In genomic region chr17:40538019-40538935, GRCh38 we compare ENCODE assay signal across 8 cellular contexts. TPM values are rescaled to one million over a fixed set of nuclear protein-coding genes. Genes with fewer than 3 reads are reported as not detected.
DNase-seq lines count a peak whose midpoint lies in the region; ATAC-seq and TF ChIP-seq lines count a peak whose summit lies in the region.

No MANE protein-coding gene starts in this region.

- H3K27ac Mint-ChIP-seq in activated naive CD8-positive, alpha-beta T cell treated with anti-CD3 and anti-CD28 coated beads for 36 hours, result peak overlapping the region; percentile 3
- no peak overlapping the region for H3K27ac Mint-ChIP-seq in Caco-2 (ENCODE audit: unreplicated experiment)

- H3K4me3 Mint-ChIP-seq in activated naive CD8-positive, alpha-beta T cell treated with anti-CD3 and anti-CD28 coated beads for 36 hours, result no peak overlapping the region
- no peak overlapping the region for H3K4me3 Mint-ChIP-seq in Caco-2 (ENCODE audit: unreplicated experiment)

- in situ Hi-C loops in GM23248 (cut with MboI), result loop anchor here (10.0 kb wide), 1 partner anchor 173 kb away; the partner anchor contains the start of gene GJD3

- CTCF ChIA-PET in Caco-2 (lab: Charles Lee), result interaction anchor here (0.6 to 6.7 kb wide), 6 partner anchors 21 to 638 kb away, joined by 3 to 99 read pairs (median 4); no protein-coding TSS in a partner anchor

- H2AFZ ChIP-seq in GM23248, result peak overlapping the region; percentile 54

- peak overlapping the region; percentile 57; the same call in 1 of the 2 replicates for H3K9ac ChIP-seq in GM23248

- no peak for TF ChIP-seq CTCF in Caco-2 (IDR thresholded peaks at IDR 0.05; ENCODE audit: insufficient read depth in 1 of 2, low read depth in 1 of 2, low read length in 1 of 2, severe bottlenecking in 1 of 2, unreplicated experiment in 1 of 2)

- H3K36me3 Mint-ChIP-seq in activated naive CD8-positive, alpha-beta T cell treated with anti-CD3 and anti-CD28 coated beads for 36 hours, result peaks cover 9% of the 10 kb centered on the region
- H3K36me3 Mint-ChIP-seq in Caco-2 (ENCODE audit: insufficient read depth, unreplicated experiment), result peaks cover 4% of the 10 kb centered on the region

- H3K9me3 ChIP-seq in GM23248 (ENCODE audit: low read depth), result no peaks in the 10 kb centered on the region
- no peaks in the 10 kb centered on the region for H3K9me3 ChIP-seq in right cardiac atrium (ENCODE audit: control insufficient read depth, low read length)
- H3K9me3 ChIP-seq in Caco-2, result no peaks in the 10 kb centered on the region

- H3K36me3 ChIP-seq in GM23248 (ENCODE audit: low read depth), result no peaks in the 10 kb centered on the region
- H3K36me3 ChIP-seq in Caco-2 (ENCODE audit: control insufficient read depth, insufficient read depth, low read length), result no peaks in the 10 kb centered on the region

- DNase-seq in GM23248 (peak; percentile 67), right cardiac atrium (peak; percentile 69 to 90 (median 84)), dedifferentiated amniotic fluid mesenchymal stem cell (ENCODE audit: extremely low spot score) (no peak), SIG-M5 treated with dmso at 0.1 percent for 504 hours (lab: John Stamatoyannopoulos, UW; ENCODE audit: unreplicated experiment) (no peak), Caco-2 (no peak)
- DNase-seq in activated naive CD8-positive, alpha-beta T cell treated with anti-CD3 and anti-CD28 coated beads for 36 hours, result no peak

- H4K20me1 ChIP-seq in GM23248 (ENCODE audit: insufficient read depth), result no peaks in the 10 kb centered on the region

- H3K27me3 ChIP-seq in GM23248 (replicated peaks; ENCODE audit: insufficient read depth) (no peaks in the 10 kb centered on the region), right cardiac atrium (ENCODE audit: control insufficient read depth, insufficient read depth) (no peaks in the 10 kb centered on the region), Caco-2 (replicated peaks; ENCODE audit: control insufficient read depth, insufficient read depth, low read length) (no peaks in the 10 kb centered on the region)

- no peaks in the 10 kb centered on the region for H3K9me2 ChIP-seq in GM23248 (ENCODE audit: insufficient read depth)

- peaks cover 87% of the 10 kb centered on the region for H3K4me1 Mint-ChIP-seq in activated naive CD8-positive, alpha-beta T cell treated with anti-CD3 and anti-CD28 coated beads for 36 hours
- no peaks in the 10 kb centered on the region for H3K4me1 Mint-ChIP-seq in Caco-2 (ENCODE audit: low read depth, unreplicated experiment)

- WGBS in GM23248 (ENCODE audit: low coverage in 1 of 2, low lambda C conversion rate in 2 of 2, missing lambda C conversion rate in 2 of 2), 2 experiments, result 58 to 60% methylated on average over 15 of the region's 15 CpGs
- WGBS in right cardiac atrium, result 54% methylated on average over 15 of the region's 15 CpGs

- H3K4me2 ChIP-seq in GM23248 (ENCODE audit: unreplicated experiment), result peak overlapping the region; percentile 28

- ATAC-seq in right cardiac atrium (peak in 1 of 2 donors; percentile 47), HG03565 (IDR thresholded peaks at IDR 0.05; ENCODE audit: unreplicated experiment) (no peak)

- H3K27ac ChIP-seq in GM23248, result peak overlapping the region; percentile 51
- peak overlapping the region; percentile 65 for H3K27ac ChIP-seq in right cardiac atrium (ENCODE audit: low read length)
- peak overlapping the region in 20 of 21 experiments; percentile 13 to 97 (median 86) for H3K27ac ChIP-seq in skin epidermis

- H3K4me3 ChIP-seq in GM23248 (no peak overlapping the region), right cardiac atrium (ENCODE audit: low read length) (no peak overlapping the region), skin epidermis (no peak overlapping the region), Caco-2 (ENCODE audit: low read depth, low read length) (no peak overlapping the region)

- no peaks in the 10 kb centered on the region for H3K27me3 Mint-ChIP-seq in activated naive CD8-positive, alpha-beta T cell treated with anti-CD3 and anti-CD28 coated beads for 36 hours
- no peaks in the 10 kb centered on the region for H3K27me3 Mint-ChIP-seq in Caco-2 (ENCODE audit: insufficient read depth, unreplicated experiment)

- no TSS peak for BruUV-seq in Caco-2 (replicated peaks; lab: Mats Ljungman, UMichigan)

- POLR2A ChIA-PET in Caco-2 (lab: Charles Lee), result interaction anchor here (0.5 to 0.7 kb wide), 2 partner anchors 77 to 200 kb away, joined by 4 to 18 read pairs; no protein-coding TSS in a partner anchor

- H3F3A ChIP-seq in GM23248 (ENCODE audit: insufficient read depth), result peaks cover 31% of the 10 kb centered on the region

- no peaks in the 10 kb centered on the region for H3K79me2 ChIP-seq in GM23248 (ENCODE audit: insufficient read depth)

- intact Hi-C loops in right cardiac atrium (cut with DNase I), result loop anchor here (2.0 to 10.0 kb wide), 8 partner anchors 15 to 233 kb away; partner anchors contain the start of genes RARA (in 2 of the 4), GJD3 (in 1 of the 4) and IGFBP4 (in 1 of the 4)
- intact Hi-C loops in Caco-2 (cut with micrococcal nuclease; ENCODE audit: unreplicated experiment), result no loop called here

- H3K9me3 Mint-ChIP-seq in activated naive CD8-positive, alpha-beta T cell treated with anti-CD3 and anti-CD28 coated beads for 36 hours, result no peaks in the 10 kb centered on the region
- no peaks in the 10 kb centered on the region for H3K9me3 Mint-ChIP-seq in Caco-2 (ENCODE audit: unreplicated experiment)

- H3K4me1 ChIP-seq in GM23248 (ENCODE audit: insufficient read depth) (peaks cover 59% of the 10 kb centered on the region), right cardiac atrium (ENCODE audit: control insufficient read depth, insufficient read depth, low read length) (peaks cover 45% of the 10 kb centered on the region), Caco-2 (0 out of 2 replicates have a peak, but pooled peaks cover 3% of the 10 kb centered on the region)

RNA-seq across cellular contexts. Expression of gene CCR7, which starts 27.0 kb away (rescaled TPM):
- total RNA-seq in GM23248 (2014; rRNA removed; shearing (Covaris generic)), result not detected in 2 replicates
- polyA plus RNA-seq in GM23248 (2016; fragmentation: Nextera tagmentation; extraction: Ambion mirVana), result 0.68 and 1.2 TPM in 2 replicates
- 100 to 1,000 TPM; 260 to 274 TPM for total RNA-seq in activated naive CD8-positive, alpha-beta T cell treated with anti-CD3 and anti-CD28 coated beads for 36 hours
- under 1 TPM in 2 of 4 donors, not detected in 2; 0.19 to 0.20 TPM for total RNA-seq in right cardiac atrium
- 0.11 TPM for polyA plus RNA-seq in right cardiac atrium
- total RNA-seq in Caco-2 (2022), result not detected in 2 replicates

RNA-seq across cellular contexts. Expression of gene TNS4, which starts 36.9 kb away (rescaled TPM):
- total RNA-seq in GM23248 (2014; rRNA removed; shearing (Covaris generic)), result not detected in 2 replicates
- polyA plus RNA-seq in GM23248 (2016; fragmentation: Nextera tagmentation; extraction: Ambion mirVana) (0.20 and 0.44 TPM in 2 replicates), right cardiac atrium (not detected)
- 1 to 10 TPM; 7.3 to 7.6 TPM for total RNA-seq in activated naive CD8-positive, alpha-beta T cell treated with anti-CD3 and anti-CD28 coated beads for 36 hours
- total RNA-seq in right cardiac atrium (under 1 TPM in 1 of 4 donors, not detected in 3; 0.14 TPM), Caco-2 (2022) (0.65 TPM in 1 of 2 replicates, not detected in the other)

Comparison
In these comparisons a context has a peak if more than half of its experiments do, and no peak if none do; other contexts are left out.
1. DNase-seq: peak in GM23248 (single experiment) and right cardiac atrium (3 of 3); none in activated naive CD8-positive, alpha-beta T cell treated with anti-CD3 and anti-CD28 coated beads for 36 hours (single experiment), dedifferentiated amniotic fluid mesenchymal stem cell (single experiment), SIG-M5 treated with dmso at 0.1 percent for 504 hours (single experiment) and Caco-2 (0 of 2).
2. RNA of gene CCR7, which starts 27.0 kb away (total RNA-seq): 260 to 274 TPM in activated naive CD8-positive, alpha-beta T cell treated with anti-CD3 and anti-CD28 coated beads for 36 hours; 0.19 to 0.20 TPM in right cardiac atrium, not detected in Caco-2 and not detected in GM23248; every median in the first group is over 100 times any median in the second.
3. Peak in every context shown above with its lines, with median percentiles within 50 percentile points of each other: H3K27ac ChIP-seq.